In the genomic region with DNA sequence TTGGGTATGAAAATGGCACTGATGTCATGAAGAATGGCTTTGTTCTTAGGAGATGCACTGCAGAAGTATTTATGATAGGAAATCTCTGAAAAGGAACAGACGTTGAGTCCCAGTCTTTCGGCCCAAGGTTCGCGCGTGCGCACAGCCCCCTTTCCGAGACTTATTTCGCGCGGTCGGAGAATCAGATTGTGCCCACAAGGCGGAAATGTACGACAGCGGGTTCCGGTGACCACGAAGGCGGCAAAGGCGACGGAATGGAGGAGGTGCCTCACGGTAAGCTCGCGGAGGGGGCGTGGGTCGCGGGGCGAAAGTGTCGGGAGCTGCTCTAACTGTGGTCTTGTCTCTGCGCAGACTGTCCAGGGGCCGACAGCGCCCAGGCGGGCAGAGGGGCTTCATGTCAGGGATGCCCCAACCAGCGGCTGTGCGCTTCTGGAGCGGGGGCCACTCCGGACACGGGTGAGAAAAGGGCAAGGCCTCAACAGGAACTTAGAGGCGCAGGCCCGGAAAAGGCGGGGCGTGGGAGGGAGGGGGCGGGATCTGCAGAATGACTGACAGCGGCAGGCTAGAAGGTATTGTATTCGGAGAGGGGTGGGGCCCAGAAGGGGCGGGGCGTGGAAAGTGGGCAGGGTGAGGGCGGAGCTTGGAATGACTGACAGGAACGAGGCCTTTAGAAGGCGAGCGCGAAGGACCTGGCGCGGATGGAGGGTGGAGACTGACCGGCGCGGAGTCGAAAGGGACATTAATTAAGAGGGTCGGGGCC, we compare ENCODE assay signal across 8 cellular contexts. TPM values are rescaled to one million over a fixed set of nuclear protein-coding genes. Genes with fewer than 3 reads are reported as not detected.
DNase-seq lines count a peak whose midpoint lies in the region; ATAC-seq and TF ChIP-seq lines count a peak whose summit lies in the region.

A gene (plus strand): TSS at position 233 of the 760 bp plus-strand sequence. CDS start 22 bp downstream, at position 255.

- TF ChIP-seq CTCF in parathyroid adenoma (IDR thresholded peaks at IDR 0.05) (no peak), tibial nerve (IDR thresholded peaks at IDR 0.05) (peak in 2 of 5 experiments; percentile 53 to 62)

- DNase-seq in NCI-H1417 (lab: John Stamatoyannopoulos, UW) (peak; percentile 90 to 99 (median 98)), SW 1271 (lab: John Stamatoyannopoulos, UW) (peak; percentile 74 to 89), Right ventricle myocardium superior (peak; percentile 99), tibial nerve (ENCODE audit: low spot score in 2 of 2) (peak; percentile 100)
- DNase-seq in activated naive CD8-positive, alpha-beta T cell treated with anti-CD3 and anti-CD28 coated beads, Interleukin-2, amount 50 U/mL, for 24 hours, result peak; percentile 99

- H3K36me3 ChIP-seq in parathyroid adenoma (ENCODE audit: control insufficient read depth, insufficient read depth, low read length) (no peaks in the 10 kb centered on the region), tibial nerve (peaks cover 0 to 20% (median 0%) of the 10 kb centered on the region in 3 donors)

- H3K4me3 ChIP-seq in parathyroid adenoma (ENCODE audit: low read depth, low read length), result peak within 1 kb of the TSS; percentile 95
- H3K4me3 ChIP-seq in tibial nerve, result peak within 1 kb of the TSS; percentile 43 to 77 (median 68)

- TF ChIP-seq EP300 in tibial nerve (IDR thresholded peaks at IDR 0.05), result peak; percentile 91 to 94

- peak within 1 kb of the TSS; percentile 94 for H3K27ac ChIP-seq in parathyroid adenoma
- peak within 1 kb of the TSS; percentile 93 to 98 (median 97) for H3K27ac ChIP-seq in tibial nerve

- peak within 1 kb of the TSS; percentile 86 for H3K4me2 ChIP-seq in parathyroid adenoma (ENCODE audit: low read length)

- 0 to 1% methylated on average over 56 to 57 of the region's 57 CpGs for WGBS in tibial nerve, 2 donors

- peak; percentile 71 for TF ChIP-seq POLR2A in GM10847 (IDR thresholded peaks at IDR 0.05; ENCODE audit: extremely low read depth, insufficient read length)
- peak; percentile 60 to 94 for TF ChIP-seq POLR2A in tibial nerve (IDR thresholded peaks at IDR 0.05)

- intact Hi-C loops in Right ventricle myocardium superior (cut with DNase I), result loop anchor here (2.0 to 5.0 kb wide), 2 partner anchors 84 to 179 kb away; no protein-coding TSS in a partner anchor

- H3K4me1 Mint-ChIP-seq in activated naive CD8-positive, alpha-beta T cell treated with anti-CD3 and anti-CD28 coated beads, Interleukin-2, amount 50 U/mL, for 24 hours, result peaks cover 43% of the 10 kb centered on the region

- H3K79me2 ChIP-seq in parathyroid adenoma, result no peaks in the 10 kb centered on the region

- H3K9ac ChIP-seq in parathyroid adenoma, result peak within 1 kb of the TSS; percentile 32

- H3K4me1 ChIP-seq in parathyroid adenoma (peaks cover 4% of the 10 kb centered on the region), tibial nerve (peaks cover 0 to 22% (median 12%) of the 10 kb centered on the region in 4 donors)

- H3K4me3 Mint-ChIP-seq in activated naive CD8-positive, alpha-beta T cell treated with anti-CD3 and anti-CD28 coated beads, Interleukin-2, amount 50 U/mL, for 24 hours, result peak within 1 kb of the TSS; percentile 88

- no peaks in the 10 kb centered on the region for H3K9me3 Mint-ChIP-seq in activated naive CD8-positive, alpha-beta T cell treated with anti-CD3 and anti-CD28 coated beads, Interleukin-2, amount 50 U/mL, for 24 hours

- peaks cover 15% of the 10 kb centered on the region for H3K36me3 Mint-ChIP-seq in activated naive CD8-positive, alpha-beta T cell treated with anti-CD3 and anti-CD28 coated beads, Interleukin-2, amount 50 U/mL, for 24 hours (ENCODE audit: low read depth)

- H3K9me3 ChIP-seq in parathyroid adenoma (ENCODE audit: control insufficient read depth, low read length) (no peaks in the 10 kb centered on the region), tibial nerve (no peaks in the 10 kb centered on the region)

- peak within 1 kb of the TSS; percentile 96 for H2AFZ ChIP-seq in parathyroid adenoma

- peaks cover 2% of the 10 kb centered on the region for H3K27me3 Mint-ChIP-seq in activated naive CD8-positive, alpha-beta T cell treated with anti-CD3 and anti-CD28 coated beads, Interleukin-2, amount 50 U/mL, for 24 hours

- H3K27me3 ChIP-seq in parathyroid adenoma (ENCODE audit: control insufficient read depth, insufficient read depth, low read length), result no peaks in the 10 kb centered on the region
- no peaks in the 10 kb centered on the region for H3K27me3 ChIP-seq in tibial nerve

- ATAC-seq in HG02678 (IDR thresholded peaks at IDR 0.05; ENCODE audit: unreplicated experiment) (peak; percentile 80), Right ventricle myocardium superior (ENCODE audit: poor library complexity) (peak; percentile 95)
- ATAC-seq in activated naive CD8-positive, alpha-beta T cell treated with anti-CD3 and anti-CD28 coated beads, Interleukin-2, amount 50 U/mL, for 24 hours, result peak; percentile 89

- H3K27ac Mint-ChIP-seq in activated naive CD8-positive, alpha-beta T cell treated with anti-CD3 and anti-CD28 coated beads, Interleukin-2, amount 50 U/mL, for 24 hours, result peak within 1 kb of the TSS; percentile 97

RNA-seq across cellular contexts. Expression of the gene that starts here (rescaled TPM):
- total RNA-seq in Right ventricle myocardium superior (41.4 TPM), tibial nerve (10 to 100 TPM; 13.6 to 20.5 (median 17.2) TPM)

Comparison
In these comparisons a context has a peak if more than half of its experiments do, and no peak if none do; other contexts are left out.
1. Peak in every context shown above with its lines: DNase-seq, ATAC-seq, H3K4me3 ChIP-seq and H3K27ac ChIP-seq.